20 cellular contexts compared by ENCODE assay signal in the genomic region with DNA sequence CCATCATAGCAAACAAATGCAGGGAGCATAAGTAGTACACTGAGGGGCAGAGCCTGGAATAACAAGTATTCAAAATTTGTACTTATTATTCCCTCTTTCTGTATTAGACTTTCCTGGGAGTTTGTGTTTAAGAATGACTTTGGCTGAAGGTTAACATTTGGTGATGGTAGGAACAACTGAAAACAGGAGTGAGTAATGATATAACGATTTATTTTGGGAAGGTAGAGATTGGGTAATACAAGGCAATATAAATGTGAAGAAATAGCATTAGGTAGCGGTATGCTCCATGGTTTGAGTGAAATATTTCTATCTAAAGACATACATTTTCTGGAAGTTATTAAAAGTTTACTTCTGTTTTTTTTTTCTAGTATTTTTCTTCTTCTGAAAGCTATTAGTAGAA.
"Had no signal": no experiment of that assay in that cellular context is flagged by ENCODE, and none has a peak within 500 bp of the region (broad histone marks: within the 10 kb centered on the region; RNA-seq: fewer than 3 reads in every experiment).

No MANE protein-coding gene starts in this region.

- H3K4me3 ChIP-seq: dorsolateral prefrontal cortex, heart right ventricle, left lung, lower lobe of right lung, ovary, right lobe of liver, testis, tibial artery had no signal

- H3K27me3 ChIP-seq: foreskin keratinocyte, heart right ventricle, left lung, ovary, right lobe of liver, testis had no signal

- H3K4me1 ChIP-seq: foreskin keratinocyte, left lung, lower lobe of right lung, right lobe of liver, testis, tibial artery had no signal

- H3K9me3 ChIP-seq: heart right ventricle, left lung, lower lobe of right lung, ovary, right lobe of liver, testis, tibial artery had no signal

- DNase-seq: dorsolateral prefrontal cortex; effector CD4-positive, alpha-beta T cell; foreskin keratinocyte; glutamatergic neuron; heart right ventricle; hippocampal formation; left cardiac atrium; left lung; lower lobe of right lung; natural killer cell; occipital lobe; ovary; posterior cingulate gyrus; right lobe of liver; stimulated activated CD4-positive, alpha-beta T cell treated with anti-CD3 and anti-CD28 coated beads, Interleukin-4, amount 100 ng/mL, for 4 hours; stimulated activated naive CD8-positive, alpha-beta T cell treated with anti-CD3 and anti-CD28 coated beads, Interleukin-15, Interleukin-2, amounts not matched to agents 100 U/mL and 50 U/mL, for 24 hours; substantia nigra; testis; tibial artery had no signal

- H3K27ac ChIP-seq: dorsolateral prefrontal cortex, foreskin keratinocyte, heart right ventricle, left lung, lower lobe of right lung, ovary, right lobe of liver, testis, tibial artery had no signal

- H3K36me3 ChIP-seq: heart right ventricle, left lung, lower lobe of right lung, ovary, right lobe of liver, tibial artery had no signal

- ATAC-seq: foreskin keratinocyte; heart right ventricle; left cardiac atrium; left lung; lower lobe of right lung; natural killer cell; right lobe of liver; stimulated activated memory B cell treated with anti-CD40 and anti-IgM and Interleukin-4, amounts not matched to agents 10 μg/mL and 1 μg/mL and 100 μg/mL, for 72 hours; stimulated activated naive CD8-positive, alpha-beta T cell treated with anti-CD3 and anti-CD28 coated beads, Interleukin-15, Interleukin-2, amounts not matched to agents 100 U/mL and 50 U/mL, for 24 hours had no signal
